9 cellular contexts compared by ENCODE assay signal in genomic region chr3:174355505-174355904, GRCh38.
DNase-seq lines count a peak whose midpoint lies in the region; ATAC-seq and TF ChIP-seq lines count a peak whose summit lies in the region.
"Had no signal": no experiment of that assay in that cellular context is flagged by ENCODE, and none has a peak within 500 bp of the region (broad histone marks: within the 10 kb centered on the region; RNA-seq: fewer than 3 reads in every experiment).

No MANE protein-coding gene starts in this region.

- peak; percentile 54 for TF ChIP-seq RAD21 in SK-N-SH (IDR thresholded peaks at IDR 0.05; ENCODE audit: low read length)

- H3K27ac Mint-ChIP-seq in activated CD4-positive, alpha-beta memory T cell treated with anti-CD3 and anti-CD28 coated beads, Interleukin-2, amount 10 ng/mL, durations not matched to agents 7 days and 5 days: no peak overlapping the region
- H3K27ac Mint-ChIP-seq in stimulated activated naive B cell treated with anti-CD40 and anti-IgM and Interleukin-4, amounts not matched to agents 10 μg/mL and 1 μg/mL and 100 μg/mL, for 72 hours: no peak overlapping the region

- H3K27me3 Mint-ChIP-seq in activated CD4-positive, alpha-beta memory T cell treated with anti-CD3 and anti-CD28 coated beads, Interleukin-2, amount 10 ng/mL, durations not matched to agents 7 days and 5 days: no peaks in the 10 kb centered on the region
- H3K27me3 Mint-ChIP-seq in stimulated activated naive B cell treated with anti-CD40 and anti-IgM and Interleukin-4, amounts not matched to agents 10 μg/mL and 1 μg/mL and 100 μg/mL, for 72 hours: no peaks in the 10 kb centered on the region

- H3K36me3 ChIP-seq in SK-N-SH (replicated peaks in 1 of 2; ENCODE audit: control insufficient read depth in 1 of 2, insufficient read depth in 2 of 2, low read length in 1 of 2): no peaks in the 10 kb centered on the region

- no peaks in the 10 kb centered on the region for H3K27me3 ChIP-seq in SK-N-SH (ENCODE audit: insufficient read depth)

- no peaks in the 10 kb centered on the region for H3K79me2 ChIP-seq in SK-N-SH (ENCODE audit: insufficient read depth)

- no peak overlapping the region for H2AFZ ChIP-seq in SK-N-SH (ENCODE audit: low read depth)

- H3K27ac ChIP-seq in SK-N-SH (ENCODE audit: low read depth in 2 of 2, low read length in 1 of 2): no peak overlapping the region

- no peak overlapping the region for H3K4me3 ChIP-seq in Jurkat, Clone E6-1 (ENCODE audit: low read length)
- H3K4me3 ChIP-seq in SK-N-SH (ENCODE audit: low read depth in 2 of 2, low read length in 1 of 2): no peak overlapping the region

- no peaks in the 10 kb centered on the region for H3K36me3 Mint-ChIP-seq in activated CD4-positive, alpha-beta memory T cell treated with anti-CD3 and anti-CD28 coated beads, Interleukin-2, amount 10 ng/mL, durations not matched to agents 7 days and 5 days (ENCODE audit: low read depth)
- H3K36me3 Mint-ChIP-seq in stimulated activated naive B cell treated with anti-CD40 and anti-IgM and Interleukin-4, amounts not matched to agents 10 μg/mL and 1 μg/mL and 100 μg/mL, for 72 hours: no peaks in the 10 kb centered on the region

- POLR2A ChIA-PET in SK-N-SH (lab: Yijun Ruan, JAX): no interaction called here
- POLR2A ChIA-PET in activated CD4-positive, alpha-beta memory T cell treated with anti-CD3 and anti-CD28 coated beads, Interleukin-2, amount 10 ng/mL, durations not matched to agents 7 days and 5 days (lab: Charles Lee): no interaction called here

- no peak overlapping the region for H3K4me2 ChIP-seq in SK-N-SH

- no peaks in the 10 kb centered on the region for H3K4me1 Mint-ChIP-seq in activated CD4-positive, alpha-beta memory T cell treated with anti-CD3 and anti-CD28 coated beads, Interleukin-2, amount 10 ng/mL, durations not matched to agents 7 days and 5 days
- H3K4me1 Mint-ChIP-seq in stimulated activated naive B cell treated with anti-CD40 and anti-IgM and Interleukin-4, amounts not matched to agents 10 μg/mL and 1 μg/mL and 100 μg/mL, for 72 hours: no peaks in the 10 kb centered on the region

- H3F3A ChIP-seq in SK-N-SH (replicated peaks; ENCODE audit: insufficient read depth): no peaks in the 10 kb centered on the region

- peak; percentile 48 for TF ChIP-seq CTCF in SK-N-SH (IDR thresholded peaks at IDR 0.05)

- peak; percentile 33 for ATAC-seq in left lobe of liver
- ATAC-seq in stimulated activated naive B cell treated with anti-CD40 and anti-IgM and Interleukin-4, amounts not matched to agents 10 μg/mL and 1 μg/mL and 100 μg/mL, for 72 hours (replicated peaks): no peak
- ATAC-seq in GM21423 (IDR thresholded peaks at IDR 0.05; ENCODE audit: unreplicated experiment): no peak
- ATAC-seq in HG02759 (IDR thresholded peaks at IDR 0.05; ENCODE audit: unreplicated experiment): no peak

- no peaks in the 10 kb centered on the region for H4K20me1 ChIP-seq in SK-N-SH (ENCODE audit: insufficient read depth)

- TF ChIP-seq EP300 in SK-N-SH (IDR thresholded peaks at IDR 0.05; ENCODE audit: borderline replicate concordance in 1 of 2, low read depth in 1 of 2, low read length in 1 of 2): no peak

- CTCF ChIA-PET in SK-N-SH (lab: Yijun Ruan, JAX): no interaction called here
- CTCF ChIA-PET in activated CD4-positive, alpha-beta memory T cell treated with anti-CD3 and anti-CD28 coated beads, Interleukin-2, amount 10 ng/mL, durations not matched to agents 7 days and 5 days (lab: Charles Lee): interaction anchor here (0.6 kb wide), 1 partner anchor 42 kb away, joined by 3 read pairs; no protein-coding TSS in a partner anchor

- DNase-seq in DMS53 (lab: John Stamatoyannopoulos, UW) (peak; percentile 60), SK-N-SH (no peak), left lobe of liver (ENCODE audit: low spot score) (no peak)
- peak; percentile 6 for DNase-seq in Jurkat, Clone E6-1 (ENCODE audit: low read depth, low spot score)
- no peak for DNase-seq in activated CD4-positive, alpha-beta memory T cell treated with anti-CD3 and anti-CD28 coated beads, Interleukin-2, amount 10 ng/mL, durations not matched to agents 7 days and 5 days
- DNase-seq in stimulated activated naive B cell treated with anti-CD40 and anti-IgM and Interleukin-4, amounts not matched to agents 10 μg/mL and 1 μg/mL and 100 μg/mL, for 72 hours: no peak
- DNase-seq: left cardiac atrium had no signal

- no peak overlapping the region for H3K4me3 Mint-ChIP-seq in activated CD4-positive, alpha-beta memory T cell treated with anti-CD3 and anti-CD28 coated beads, Interleukin-2, amount 10 ng/mL, durations not matched to agents 7 days and 5 days
- H3K4me3 Mint-ChIP-seq in stimulated activated naive B cell treated with anti-CD40 and anti-IgM and Interleukin-4, amounts not matched to agents 10 μg/mL and 1 μg/mL and 100 μg/mL, for 72 hours: no peak overlapping the region

- H3K9ac ChIP-seq in SK-N-SH: no peak overlapping the region

- no peaks in the 10 kb centered on the region for H3K9me3 Mint-ChIP-seq in activated CD4-positive, alpha-beta memory T cell treated with anti-CD3 and anti-CD28 coated beads, Interleukin-2, amount 10 ng/mL, durations not matched to agents 7 days and 5 days
- peaks cover 0 to 3% of the 10 kb centered on the region in 2 donors for H3K9me3 Mint-ChIP-seq in stimulated activated naive B cell treated with anti-CD40 and anti-IgM and Interleukin-4, amounts not matched to agents 10 μg/mL and 1 μg/mL and 100 μg/mL, for 72 hours

- WGBS in SK-N-SH (ENCODE audit: low lambda C conversion rate): 14% methylated on average over 1 of the region's 1 CpG

- H3K9me2 ChIP-seq in SK-N-SH: no peaks in the 10 kb centered on the region

- H3K9me3 ChIP-seq in SK-N-SH: no peaks in the 10 kb centered on the region

- no peaks in the 10 kb centered on the region for H3K4me1 ChIP-seq in SK-N-SH (ENCODE audit: control insufficient read depth in 1 of 2, insufficient read depth in 2 of 2, low read depth in 1 of 2, low read length in 1 of 2)

TF ChIP-seq in SK-N-SH, 30 proteins besides CTCF, POLR2A, EP300 and RAD21:
- TF ChIP-seq MEF2A (IDR thresholded peaks at IDR 0.05; ENCODE audit: borderline replicate concordance, low read depth): no peak
- TF ChIP-seq SMC3 (IDR thresholded peaks at IDR 0.05; ENCODE audit: low read depth, low read length): peak; percentile 46
- TF ChIP-seq RXRA (IDR thresholded peaks at IDR 0.05; ENCODE audit: borderline replicate concordance, low read depth): peak; percentile 35; the same call in 1 of the 2 replicates

Comparison
In these comparisons a context has a peak if more than half of its experiments do, and no peak if none do; other contexts are left out.
1. DNase-seq: peak in DMS53 (single experiment) and Jurkat, Clone E6-1 (single experiment); none in SK-N-SH (single experiment), left lobe of liver (single experiment), activated CD4-positive, alpha-beta memory T cell treated with anti-CD3 and anti-CD28 coated beads, Interleukin-2, amount 10 ng/mL, durations not matched to agents 7 days and 5 days (single experiment) and stimulated activated naive B cell treated with anti-CD40 and anti-IgM and Interleukin-4, amounts not matched to agents 10 μg/mL and 1 μg/mL and 100 μg/mL, for 72 hours (single experiment).